In genomic region chr11:15744693-15745092, GRCh38 we compare ENCODE assay signal across 24 cellular contexts.
"Had no signal": no experiment of that assay in that cellular context is flagged by ENCODE, and none has a peak within 500 bp of the region (broad histone marks: within the 10 kb centered on the region; RNA-seq: fewer than 3 reads in every experiment).

No MANE protein-coding gene starts in this region.

- H3K9me3 ChIP-seq: left ventricle myocardium inferior, mucosa of descending colon, pancreas, prostate gland, tibial nerve, uterus had no signal

- H3K4me1 ChIP-seq: left ventricle myocardium inferior, pancreas, prostate gland, uterus had no signal

- H3K4me3 ChIP-seq: left ventricle myocardium inferior, lung, mucosa of descending colon, pancreas, prostate gland, skin epidermis, tibial nerve, uterus had no signal

- H3K27me3 ChIP-seq: pancreas, tibial nerve, uterus had no signal

- H3K36me3 ChIP-seq: left ventricle myocardium inferior, pancreas, prostate gland, tibial nerve, uterus had no signal

- H3K27ac ChIP-seq: left ventricle myocardium inferior, pancreas, prostate gland, skin epidermis, tibial nerve, uterus had no signal

- DNase-seq: hypothalamus; immature natural killer cell; kidney; left ventricle myocardium inferior; midbrain; mucosa of descending colon; naive thymus-derived CD4-positive, alpha-beta T cell; nucleus accumbens; pancreas; posterior cingulate gyrus; retina; right cardiac atrium; stimulated activated CD4-positive, alpha-beta T cell treated with anti-CD3 and anti-CD28 coated beads, Interleukin-1b, Interleukin-23, amount 100 ng/mL, for 48 hours; stimulated activated CD4-positive, alpha-beta T cell treated with anti-CD3 and anti-CD28 coated beads, Interleukin-2, amount 100 ng/mL, for 48 hours; stimulated activated CD4-positive, alpha-beta T cell treated with anti-CD3 and anti-CD28 coated beads, Interleukin-4, amount 100 ng/mL, for 4 hours; stimulated activated CD8-positive, alpha-beta memory T cell treated with anti-CD3 and anti-CD28 coated beads, Interleukin-4, amount 100 ng/mL, for 48 hours; stimulated activated naive CD4-positive, alpha-beta T cell treated with Interleukin-2 at 50 U/mL for 16 hours; stimulated activated naive CD8-positive, alpha-beta T cell treated with anti-CD3 and anti-CD28 coated beads, Interleukin-15, amount 100 ng/mL, for 72 hours; substantia nigra; uterus had no signal
